In the genomic region with DNA sequence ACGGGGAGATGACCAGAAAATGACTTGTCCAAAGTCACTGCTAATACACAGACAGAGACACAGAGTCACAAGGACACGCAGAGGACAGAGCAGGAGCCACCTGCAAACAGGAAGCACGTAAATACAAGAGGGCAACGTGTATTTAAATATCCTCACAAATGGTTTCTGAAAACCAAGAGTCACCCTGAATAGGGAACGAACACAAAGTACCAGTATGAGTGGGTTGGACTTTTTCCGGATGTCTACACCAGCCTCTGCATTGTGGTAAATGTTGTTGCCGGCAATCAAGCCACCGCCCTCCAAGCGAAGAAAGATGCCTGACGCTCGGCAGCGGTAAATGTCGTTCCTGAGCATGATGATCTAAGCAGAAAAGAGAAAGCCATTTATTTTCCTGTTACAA, we compare ENCODE assay signal across 11 cellular contexts. TPM values are rescaled to one million over a fixed set of nuclear protein-coding genes. Genes with fewer than 3 reads are reported as not detected.
DNase-seq lines count a peak whose midpoint lies in the region; ATAC-seq, FAIRE-seq and TF ChIP-seq lines count a peak whose summit lies in the region.
"Had no signal": no experiment of that assay in that cellular context is flagged by ENCODE, and none has a peak within 500 bp of the region (broad histone marks: within the 10 kb centered on the region; RNA-seq: fewer than 3 reads in every experiment).

No MANE protein-coding gene starts in this region.

- RAD21 ChIA-PET in GM12878 (lab: Charles Lee; ENCODE audit: unreplicated experiment) = interaction anchor here (1.9 kb wide), 2 partner anchors 34 to 60 kb away, joined by 6 read pairs; partner anchors contain the start of gene TOMM5

- H3K4me1 ChIP-seq in GM12878 (ENCODE audit: control insufficient read depth, insufficient read depth, low read length) (peaks cover 26% of the 10 kb centered on the region), neuronal stem cell (ENCODE audit: control insufficient read depth in 2 of 2, insufficient read depth in 1 of 2, low read depth in 1 of 2, low read length in 2 of 2) (peaks cover 0 to 8% of the 10 kb centered on the region in 2 donors), thyroid gland (no peaks in the 10 kb centered on the region)
- H3K4me1 ChIP-seq: gastroesophageal sphincter had no signal

- H3K4me3 ChIP-seq in GM12878 (peak overlapping the region; percentile 51; the same call in 1 of the 2 replicates), neuronal stem cell (ENCODE audit: low read length in 2 of 2) (no peak overlapping the region), thyroid gland (replicated peaks in 1 of 3) (no peak overlapping the region)
- H3K4me3 ChIP-seq: cardiac muscle cell, gastroesophageal sphincter, suprapubic skin had no signal

- no peak overlapping the region for H2BK12ac ChIP-seq in neuronal stem cell (ENCODE audit: low read length)

- no peak overlapping the region for H4K91ac ChIP-seq in neuronal stem cell (ENCODE audit: low read depth, low read length, poor library complexity)

- H2BK120ac ChIP-seq in neuronal stem cell (ENCODE audit: low read depth, low read length) = no peak overlapping the region

- POLR2A ChIA-PET in GM12878 (lab: Charles Lee) = interaction anchor here (1.0 kb wide), 1 partner anchor 34 kb away, joined by 4 read pairs; no protein-coding TSS in a partner anchor

- H4K20me1 ChIP-seq in GM12878 (ENCODE audit: control insufficient read depth, insufficient read depth) = no peaks in the 10 kb centered on the region

- FAIRE-seq in GM12878 (lab: Jason Lieb, UNC) = peak; percentile 100

- no peak overlapping the region for H4K8ac ChIP-seq in neuronal stem cell (ENCODE audit: low read depth, low read length)

- 0% methylated on average over 13 of the region's 13 CpGs for WGBS in GM12878 (ENCODE audit: insufficient coverage, insufficient replicate concordance, low lambda C conversion rate, missing lambda C conversion rate)
- no CpG with 5 or more reads among the region's 13 CpGs for WGBS in neuronal stem cell (ENCODE audit: extremely low coverage in 2 of 2, insufficient read length in 2 of 2, insufficient replicate concordance in 1 of 2), 2 donors
- WGBS in thyroid gland, 2 donors = 90 to 95% methylated on average over 13 of the region's 13 CpGs

- H3K23ac ChIP-seq in neuronal stem cell (ENCODE audit: low read depth, low read length, poor library complexity) = no peak overlapping the region

- H3K14ac ChIP-seq in neuronal stem cell (ENCODE audit: low read length) = no peak overlapping the region

- no peaks in the 10 kb centered on the region for H3K9me3 ChIP-seq in GM12878 (replicated peaks; ENCODE audit: control insufficient read depth, insufficient read depth, low read length)
- H3K9me3 ChIP-seq in neuronal stem cell (replicated peaks in 1 of 2; ENCODE audit: control insufficient read depth in 2 of 2, insufficient read depth in 1 of 2, low read depth in 1 of 2, low read length in 2 of 2) = no peaks in the 10 kb centered on the region
- no peaks in the 10 kb centered on the region for H3K9me3 ChIP-seq in thyroid gland
- H3K9me3 ChIP-seq: gastroesophageal sphincter, suprapubic skin had no signal

- CTCF ChIA-PET in GM12878 (lab: Yijun Ruan, JAX) = no interaction called here

- SMC1A ChIA-PET in GM12878 (lab: Charles Lee; ENCODE audit: uncharacterized antibody, unreplicated experiment) = interaction anchor here (0.9 to 1.8 kb wide), 2 partner anchors 34 to 43 kb away, joined by 3 to 7 read pairs; no protein-coding TSS in a partner anchor

- in situ Hi-C loops in GM12878 (cut with MboI) = no loop called here

- H3K4ac ChIP-seq in neuronal stem cell (ENCODE audit: low read length) = no peak overlapping the region

- no peak overlapping the region for H3K18ac ChIP-seq in neuronal stem cell (ENCODE audit: low read length)

- BruUV-seq in GM12878 (replicated peaks; lab: Mats Ljungman, UMichigan) = no TSS peak

- TF ChIP-seq POLR2A in GM12878 (IDR thresholded peaks at IDR 0.05; ENCODE audit: low read depth, low read length) (no peak), thyroid gland (IDR thresholded peaks at IDR 0.05) (no peak)

- H3K4me2 ChIP-seq in GM12878 (ENCODE audit: control insufficient read depth, insufficient read depth) (peak overlapping the region; percentile 48), neuronal stem cell (ENCODE audit: insufficient read depth, low read length, poor library complexity, severe bottlenecking) (no peak overlapping the region)

- no peaks in the 10 kb centered on the region for H3K79me1 ChIP-seq in neuronal stem cell (ENCODE audit: low read depth, low read length)

- TF ChIP-seq EP300 in GM12878 (IDR thresholded peaks at IDR 0.05; ENCODE audit: borderline replicate concordance in 1 of 2, control insufficient read depth in 1 of 2, low read depth in 2 of 2, low read length in 2 of 2) = peak; percentile 50 to 69; a peak in 3 of 4 replicates

- H2AFZ ChIP-seq in GM12878 (ENCODE audit: control insufficient read depth, low read depth, low read length) (peak overlapping the region; percentile 52), neuronal stem cell (ENCODE audit: low read length) (no peak overlapping the region)

- TF ChIP-seq CTCF in GM12878 (IDR thresholded peaks at IDR 0.05 in 2 of 3, conservative IDR thresholded peaks at IDR 0.05 in 1 of 3; ENCODE audit: control insufficient read depth in 2 of 3, extremely low read depth in 1 of 3, insufficient read depth in 1 of 3, low read depth in 3 of 3, low read length in 3 of 3) (no peak), thyroid gland (IDR thresholded peaks at IDR 0.05) (no peak)

- H3K79me2 ChIP-seq in GM12878 (ENCODE audit: control insufficient read depth, insufficient read depth, low read length) = no peaks in the 10 kb centered on the region

- no peak overlapping the region for H2BK5ac ChIP-seq in neuronal stem cell (ENCODE audit: low read length)

- H3K9ac ChIP-seq in GM12878 (ENCODE audit: control insufficient read depth, insufficient read depth, low read length) (peak overlapping the region; percentile 38), neuronal stem cell (ENCODE audit: low read depth, low read length, poor library complexity) (no peak overlapping the region)

- H3K27ac ChIP-seq in GM12878 (ENCODE audit: control insufficient read depth, insufficient read depth) = peak overlapping the region; percentile 82
- no peak overlapping the region for H3K27ac ChIP-seq in neuronal stem cell (replicated peaks; ENCODE audit: low read length)
- H3K27ac ChIP-seq in thyroid gland = no peak overlapping the region
- H3K27ac ChIP-seq: cardiac muscle cell, gastroesophageal sphincter, suprapubic skin had no signal

- H2BK15ac ChIP-seq in neuronal stem cell (ENCODE audit: low read length) = no peak overlapping the region

- DNase-seq in CD1c-positive myeloid dendritic cell (ENCODE audit: extremely low spot score) (peak; percentile 75), GM12878 (ENCODE audit: low read depth, low spot score) (peak; percentile 79), NCI-H2081 treated with DMSO at 0.1 percent for 48 hours (lab: John Stamatoyannopoulos, UW) (no peak), hippocampal formation (lab: John Stamatoyannopoulos, UW) (no peak), neuronal stem cell (ENCODE audit: low spot score) (no peak), thyroid gland (no peak)

- H2AK5ac ChIP-seq in neuronal stem cell (ENCODE audit: low read depth, low read length) = no peak overlapping the region

- H3K36me3 ChIP-seq in GM12878 (ENCODE audit: control insufficient read depth in 2 of 2, insufficient read depth in 2 of 2, low read length in 1 of 2) (peaks cover 3 to 7% of the 10 kb centered on the region in 2 experiments; a peak in 2 of 4 replicates), neuronal stem cell (replicated peaks in 1 of 2; ENCODE audit: control insufficient read depth in 2 of 2, insufficient read depth in 2 of 2, low read length in 2 of 2) (peaks cover 21 to 67% of the 10 kb centered on the region in 2 donors), thyroid gland (peaks cover 4 to 8% of the 10 kb centered on the region in 2 donors)

- peak; percentile 12; the same call in 1 of the 2 replicates for TF ChIP-seq RAD21 in GM12878 (IDR thresholded peaks at IDR 0.05; ENCODE audit: insufficient read depth, low read depth, low read length)

- ATAC-seq in GM19351 (IDR thresholded peaks at IDR 0.05; ENCODE audit: unreplicated experiment) (peak; percentile 78), HG03439 (IDR thresholded peaks at IDR 0.05; ENCODE audit: unreplicated experiment) (peak; percentile 69), GM12878 (peak; percentile 83)
- ATAC-seq: gastroesophageal sphincter had no signal

- intact Hi-C loops in GM12878 (cut with micrococcal nuclease; ENCODE audit: unreplicated experiment) (loop anchor here (2.0 to 5.0 kb wide), 3 partner anchors 21 to 61 kb away; partner anchors contain the start of gene TOMM5), thyroid gland (cut with DNase I) (no loop called here)

- H3K27me3 ChIP-seq in GM12878 (replicated peaks in 1 of 2; ENCODE audit: control insufficient read depth in 2 of 2, insufficient read depth in 2 of 2, low read length in 1 of 2) (no peaks in the 10 kb centered on the region), neuronal stem cell (ENCODE audit: control insufficient read depth in 3 of 3, insufficient read depth in 3 of 3, low read depth in 1 of 3, low read length in 3 of 3) (no peaks in the 10 kb centered on the region), thyroid gland (no peaks in the 10 kb centered on the region)
- H3K27me3 ChIP-seq: cardiac muscle cell, gastroesophageal sphincter, suprapubic skin had no signal

RNA-seq across cellular contexts. Expression of gene FBXO10, which starts 44.5 kb away (rescaled TPM):
- 11.6 and 11.8 TPM in 2 replicates for total RNA-seq in GM12878 (2013; cell fraction: nucleolus; rRNA removed)
- total RNA-seq in GM12878 (2014; rRNA removed) = 14.0 and 15.2 TPM in 2 replicates
- total RNA-seq in GM12878 (2014; rRNA removed; fragmentation: Illumina TruSeq; extraction: Trizol) = 8.2 and 10.2 TPM in 2 replicates
- 14.3 and 15.7 TPM in 2 replicates for total RNA-seq in GM12878 (2021)
- 5.4 TPM for polyA plus RNA-seq in GM12878 (2011; ENCODE audit: low read depth)
- 2.2 and 2.4 TPM in 2 replicates for polyA plus RNA-seq in GM12878 (2011; rRNA removed)
- polyA plus RNA-seq in GM12878 (2011; cell fraction: cytosol; rRNA removed) = 2.9 TPM in 2 replicates
- 3.7 TPM in 2 replicates for polyA plus RNA-seq in GM12878 (2011; cell fraction: nucleus; rRNA removed)
- 10.2 and 10.7 TPM in 2 replicates for polyA plus RNA-seq in GM12878 (2012)
- 9.0 and 13.1 TPM in 2 replicates for polyA plus RNA-seq in GM12878 (2014; fragmentation: Illumina TruSeq; extraction: Trizol)
- polyA plus RNA-seq in GM12878 (2014; fragmentation: Nextera tagmentation; extraction: Ambion mirVana) = 1 to 10 TPM; 1.6 to 1.9 TPM
- 17.2 and 18.8 TPM in 2 replicates for polyA plus RNA-seq in GM12878 (2014; rRNA removed)
- polyA plus RNA-seq in GM12878 (2016; fragmentation: Nextera tagmentation; extraction: Ambion mirVana) = 1 to 10 TPM; 8.7 to 9.0 TPM
- polyA minus RNA-seq in GM12878 (2011; rRNA and poly(A)+ RNA removed) = 3.0 and 4.4 TPM in 2 replicates
- 1.1 and 1.2 TPM in 2 replicates for polyA minus RNA-seq in GM12878 (2011; cell fraction: cytosol; rRNA and poly(A)+ RNA removed)
- 1.5 and 3.3 TPM in 2 replicates for polyA minus RNA-seq in GM12878 (2011; cell fraction: nucleus; rRNA and poly(A)+ RNA removed)
- 11.9 TPM for polyA plus RNA-seq in neuronal stem cell (2013, experiment 1 of 2)
- polyA plus RNA-seq in neuronal stem cell (2013, experiment 2 of 2) = 12.4 TPM
- total RNA-seq in thyroid gland = 10 to 100 TPM in 2 of 4 donors, 1 to 10 TPM in 2; 6.6 to 17.5 (median 12.2) TPM

RNA-seq across cellular contexts. Expression of gene POLR1E, which starts 46.0 kb away (rescaled TPM):
- total RNA-seq in GM12878 (2013; cell fraction: nucleolus; rRNA removed) = 30.1 and 31.2 TPM in 2 replicates
- total RNA-seq in GM12878 (2014; rRNA removed) = 52.1 and 57.9 TPM in 2 replicates
- total RNA-seq in GM12878 (2014; rRNA removed; fragmentation: Illumina TruSeq; extraction: Trizol) = 66.7 and 71.3 TPM in 2 replicates
- 47.7 and 48.7 TPM in 2 replicates for total RNA-seq in GM12878 (2021)
- polyA plus RNA-seq in GM12878 (2011; ENCODE audit: low read depth) = 30.2 TPM
- polyA plus RNA-seq in GM12878 (2011; rRNA removed) = 59.7 and 61.1 TPM in 2 replicates
- polyA plus RNA-seq in GM12878 (2011; cell fraction: cytosol; rRNA removed) = 47.2 and 51.1 TPM in 2 replicates
- polyA plus RNA-seq in GM12878 (2011; cell fraction: nucleus; rRNA removed) = 20.2 and 27.6 TPM in 2 replicates
- polyA plus RNA-seq in GM12878 (2012) = 32.5 and 42.2 TPM in 2 replicates
- polyA plus RNA-seq in GM12878 (2014; fragmentation: Illumina TruSeq; extraction: Trizol) = 65.0 and 66.6 TPM in 2 replicates
- 10 to 100 TPM; 13.7 to 27.6 TPM for polyA plus RNA-seq in GM12878 (2014; fragmentation: Nextera tagmentation; extraction: Ambion mirVana)
- polyA plus RNA-seq in GM12878 (2014; rRNA removed) = 55.7 and 57.2 TPM in 2 replicates
- 10 to 100 TPM; 31.4 to 33.3 TPM for polyA plus RNA-seq in GM12878 (2016; fragmentation: Nextera tagmentation; extraction: Ambion mirVana)
- 53.8 and 63.4 TPM in 2 replicates for polyA minus RNA-seq in GM12878 (2011; rRNA and poly(A)+ RNA removed)
- 15.1 and 19.5 TPM in 2 replicates for polyA minus RNA-seq in GM12878 (2011; cell fraction: cytosol; rRNA and poly(A)+ RNA removed)
- polyA minus RNA-seq in GM12878 (2011; cell fraction: nucleus; rRNA and poly(A)+ RNA removed) = 13.3 and 21.4 TPM in 2 replicates
- polyA plus RNA-seq in neuronal stem cell (2013, experiment 1 of 2) = 23.1 TPM
- polyA plus RNA-seq in neuronal stem cell (2013, experiment 2 of 2) = 21.5 TPM
- total RNA-seq in thyroid gland = 10 to 100 TPM; 14.8 to 23.3 (median 18.5) TPM

Comparison
In these comparisons a context has a peak if more than half of its experiments do, and no peak if none do; other contexts are left out.
1. DNase-seq: peak in CD1c-positive myeloid dendritic cell (single experiment) and GM12878 (single experiment); none in NCI-H2081 treated with DMSO at 0.1 percent for 48 hours (single experiment), hippocampal formation (0 of 2), neuronal stem cell (single experiment) and thyroid gland (0 of 2).
2. Peak in every context shown above with its lines, with median percentiles within 50 percentile points of each other: ATAC-seq.